In genomic region chr4:3516061-3516835, GRCh38 we compare ENCODE assay signal across 26 cellular contexts. TPM values are rescaled to one million over a fixed set of nuclear protein-coding genes. Genes with fewer than 3 reads are reported as not detected.
"Had no signal": no experiment of that assay in that cellular context is flagged by ENCODE, and none has a peak within 500 bp of the region (broad histone marks: within the 10 kb centered on the region; RNA-seq: fewer than 3 reads in every experiment).

No MANE protein-coding gene starts in this region.

- H3K27ac Mint-ChIP-seq: activated CD4-positive, alpha-beta memory T cell treated with anti-CD3 and anti-CD28 coated beads for 36 hours; activated naive CD4-positive, alpha-beta T cell treated with anti-CD3 and anti-CD28 coated beads, Interleukin-2, amount 10 ng/mL, durations not matched to agents 7 days and 5 days; activated naive CD8-positive, alpha-beta T cell treated with anti-CD3 and anti-CD28 coated beads, Interleukin-2, amount 50 U/mL, for 24 hours; activated T-cell treated with anti-CD3 and anti-CD28 coated beads, Interleukin-2, amount 50 U/mL, for 72 hours had no signal

- H3K27ac ChIP-seq: body of pancreas, cardiac muscle cell, epithelial cell of prostate, sigmoid colon, testis, uterus had no signal

- H3K36me3 ChIP-seq: uterus had no signal

- H3K4me3 Mint-ChIP-seq: activated CD4-positive, alpha-beta memory T cell treated with anti-CD3 and anti-CD28 coated beads for 36 hours; activated naive CD4-positive, alpha-beta T cell treated with anti-CD3 and anti-CD28 coated beads, Interleukin-2, amount 10 ng/mL, durations not matched to agents 7 days and 5 days; activated naive CD8-positive, alpha-beta T cell treated with anti-CD3 and anti-CD28 coated beads, Interleukin-2, amount 50 U/mL, for 24 hours; activated T-cell treated with anti-CD3 and anti-CD28 coated beads, Interleukin-2, amount 50 U/mL, for 72 hours; stimulated activated naive B cell treated with anti-CD40 and anti-IgM and Interleukin-4, amounts not matched to agents 10 μg/mL and 1 μg/mL and 100 μg/mL, for 72 hours had no signal

- H3K9me3 ChIP-seq: body of pancreas, sigmoid colon, testis, uterus had no signal

- H3K27me3 Mint-ChIP-seq: activated CD4-positive, alpha-beta memory T cell treated with anti-CD3 and anti-CD28 coated beads for 36 hours; activated naive CD4-positive, alpha-beta T cell treated with anti-CD3 and anti-CD28 coated beads, Interleukin-2, amount 10 ng/mL, durations not matched to agents 7 days and 5 days; activated naive CD8-positive, alpha-beta T cell treated with anti-CD3 and anti-CD28 coated beads, Interleukin-2, amount 50 U/mL, for 24 hours; stimulated activated naive B cell treated with anti-CD40 and anti-IgM and Interleukin-4, amounts not matched to agents 10 μg/mL and 1 μg/mL and 100 μg/mL, for 72 hours had no signal

- H3K4me3 ChIP-seq: body of pancreas, cardiac muscle cell, sigmoid colon, smooth muscle cell, testis, uterus had no signal

- H3K27me3 ChIP-seq: body of pancreas, cardiac muscle cell, sigmoid colon, testis, uterus had no signal

- H3K4me2 ChIP-seq: smooth muscle cell had no signal

- FAIRE-seq: keratinocyte had no signal

- H3K4me1 ChIP-seq: body of pancreas, sigmoid colon, testis, uterus had no signal

- H3K9me3 Mint-ChIP-seq: activated CD4-positive, alpha-beta memory T cell treated with anti-CD3 and anti-CD28 coated beads for 36 hours; activated naive CD4-positive, alpha-beta T cell treated with anti-CD3 and anti-CD28 coated beads, Interleukin-2, amount 10 ng/mL, durations not matched to agents 7 days and 5 days; activated naive CD8-positive, alpha-beta T cell treated with anti-CD3 and anti-CD28 coated beads, Interleukin-2, amount 50 U/mL, for 24 hours; activated T-cell treated with anti-CD3 and anti-CD28 coated beads, Interleukin-2, amount 50 U/mL, for 72 hours; stimulated activated naive B cell treated with anti-CD40 and anti-IgM and Interleukin-4, amounts not matched to agents 10 μg/mL and 1 μg/mL and 100 μg/mL, for 72 hours had no signal

- DNase-seq: activated CD4-positive, alpha-beta memory T cell treated with anti-CD3 and anti-CD28 coated beads for 36 hours; activated CD4-positive, alpha-beta T cell treated with anti-CD3 and anti-CD28 coated beads for 48 hours; activated effector memory CD4-positive, alpha-beta T cell treated with Interleukin-2 at 50 U/mL for 16 hours; activated naive CD4-positive, alpha-beta T cell treated with anti-CD3 and anti-CD28 coated beads, Interleukin-2, amount 10 ng/mL, durations not matched to agents 7 days and 5 days; activated naive CD8-positive, alpha-beta T cell treated with anti-CD3 and anti-CD28 coated beads, Interleukin-2, amount 50 U/mL, for 24 hours; anterior cingulate cortex; body of pancreas; mammary epithelial cell; midbrain; occipital lobe; sigmoid colon; stimulated activated CD4-positive, alpha-beta T cell treated with anti-CD3 and anti-CD28 coated beads, Interleukin-2, amount 100 ng/mL, for 48 hours; stimulated activated CD8-positive, alpha-beta memory T cell treated with anti-CD3 and anti-CD28 coated beads, Interleukin-4, amount 100 ng/mL, for 48 hours; stimulated activated naive B cell treated with anti-CD40 and anti-IgM and Interleukin-4, amounts not matched to agents 10 μg/mL and 1 μg/mL and 100 μg/mL, for 72 hours; testis; trophoblast cell; uterus had no signal

- H3K4me1 Mint-ChIP-seq: activated naive CD4-positive, alpha-beta T cell treated with anti-CD3 and anti-CD28 coated beads, Interleukin-2, amount 10 ng/mL, durations not matched to agents 7 days and 5 days; activated naive CD8-positive, alpha-beta T cell treated with anti-CD3 and anti-CD28 coated beads, Interleukin-2, amount 50 U/mL, for 24 hours had no signal

- ATAC-seq: activated naive CD8-positive, alpha-beta T cell treated with anti-CD3 and anti-CD28 coated beads, Interleukin-2, amount 50 U/mL, for 24 hours; activated T-cell treated with anti-CD3 and anti-CD28 coated beads, Interleukin-2, amount 50 U/mL, for 72 hours; body of pancreas; left lobe of liver; stimulated activated naive B cell treated with anti-CD40 and anti-IgM and Interleukin-4, amounts not matched to agents 10 μg/mL and 1 μg/mL and 100 μg/mL, for 72 hours had no signal

RNA-seq across cellular contexts. Expression of gene DOK7, which starts 53.1 kb away (rescaled TPM):
- total RNA-seq: activated CD4-positive, alpha-beta memory T cell treated with anti-CD3 and anti-CD28 coated beads for 36 hours; activated T-cell treated with anti-CD3 and anti-CD28 coated beads, Interleukin-2, amount 50 U/mL, for 72 hours; dermis microvascular lymphatic vessel endothelial cell; fibroblast of villous mesenchyme; occipital lobe; smooth muscle cell; T-helper 2 cell treated with Interferon-gamma antibody and Interleukin-4, amounts not matched to agents 100 ng/mL and 5 ng/mL, for 36 hours had no signal
- polyA plus RNA-seq: smooth muscle cell had no signal
